Comparison of ENCODE assay signal across 1 cellular context in genomic region chr22:33747576-33748180, GRCh38.
TF ChIP-seq lines count a peak whose summit lies in the region.

No MANE protein-coding gene starts in this region.

TF ChIP-seq in GM23338, 12 proteins besides CTCF, POLR2A, EP300 and RAD21 (continued from another document):
- TF ChIP-seq ZNF462 (CRISPR knock-in tag; IDR thresholded peaks at IDR 0.05) (no peak), NANOG (IDR thresholded peaks at IDR 0.05; ENCODE audit: borderline replicate concordance) (no peak), REST (IDR thresholded peaks at IDR 0.05; ENCODE audit: unreplicated experiment) (no peak)
